Comparison of ENCODE assay signal across 24 cellular contexts in genomic region chr3:72378287-72378686, GRCh38.
DNase-seq lines count a peak whose midpoint lies in the region; ATAC-seq, FAIRE-seq and TF ChIP-seq lines count a peak whose summit lies in the region.
"Had no signal": no experiment of that assay in that cellular context is flagged by ENCODE, and none has a peak within 500 bp of the region (broad histone marks: within the 10 kb centered on the region; RNA-seq: fewer than 3 reads in every experiment).

No MANE protein-coding gene starts in this region.

- ATAC-seq in GM12878, result no peak
- ATAC-seq in HG02763 (IDR thresholded peaks at IDR 0.05; ENCODE audit: unreplicated experiment), result no peak
- no peak for ATAC-seq in HG03280 (IDR thresholded peaks at IDR 0.05; ENCODE audit: unreplicated experiment)
- ATAC-seq: activated T-helper 17 cell treated with anti-CD3 and anti-CD28 coated beads, Interleukin-2, amount 50 U/mL, for 72 hours; esophagus mucosa; foreskin keratinocyte; naive thymus-derived CD8-positive, alpha-beta T cell had no signal

- CTCF ChIA-PET in MCF 10A (lab: Yijun Ruan, JAX), result no interaction called here
- CTCF ChIA-PET in GM12878 (lab: Yijun Ruan, JAX), result no interaction called here

- no peak for TF ChIP-seq RAD21 in GM12878 (IDR thresholded peaks at IDR 0.05; ENCODE audit: insufficient read depth, low read depth, low read length)

- no peak overlapping the region for H3K27ac Mint-ChIP-seq in MCF 10A (ENCODE audit: low read depth, unreplicated experiment)
- H3K27ac Mint-ChIP-seq: activated T-helper 17 cell treated with anti-CD3 and anti-CD28 coated beads, Interleukin-2, amount 50 U/mL, for 72 hours; T-helper 2 cell treated with Interferon-gamma antibody and Interleukin-4, amounts not matched to agents 5 μg/mL and 100 μg/mL, for 36 hours had no signal

- DNase-seq in MCF 10A (ENCODE audit: unreplicated experiment), result no peak
- no peak for DNase-seq in breast epithelium (ENCODE audit: low spot score in 2 of 2)
- no peak for DNase-seq in GM12878 (ENCODE audit: low read depth, low spot score)
- peak; percentile 27 for DNase-seq in midbrain (lab: John Stamatoyannopoulos, UW)
- no peak for DNase-seq in NCI-H2171 treated with DMSO at 0.1 percent for 48 hours (lab: John Stamatoyannopoulos, UW)
- no peak for DNase-seq in COLO668 (lab: John Stamatoyannopoulos, UW; ENCODE audit: unreplicated experiment)
- DNase-seq: activated CD4-positive, alpha-beta T cell treated with anti-CD3 and anti-CD28 coated beads, Interleukin-2, amount 50 U/mL, for 4 hours; BE2C; foreskin keratinocyte; H7; naive thymus-derived CD8-positive, alpha-beta T cell; NCI-H1694 treated with DMSO at 0.1 percent for 48 hours; NCI-H82; SK-N-SH; stimulated activated CD4-positive, alpha-beta T cell treated with anti-CD3 and anti-CD28 coated beads, Interleukin-15, amount 100 ng/mL, for 24 hours; upper lobe of left lung had no signal

- no peaks in the 10 kb centered on the region for H3K27me3 Mint-ChIP-seq in MCF 10A (ENCODE audit: insufficient read depth, unreplicated experiment)
- H3K27me3 Mint-ChIP-seq: activated T-helper 17 cell treated with anti-CD3 and anti-CD28 coated beads, Interleukin-2, amount 50 U/mL, for 72 hours; naive thymus-derived CD8-positive, alpha-beta T cell had no signal

- H4K20me1 ChIP-seq in GM12878 (ENCODE audit: control insufficient read depth, insufficient read depth), result no peaks in the 10 kb centered on the region

- intact Hi-C loops in MCF 10A (cut with micrococcal nuclease), result loop anchor here (2.0 kb wide), 1 partner anchor 67 kb away; no protein-coding TSS in a partner anchor
- intact Hi-C loops in breast epithelium (cut with DNase I; ENCODE audit: low total_unique reads), result no loop called here
- intact Hi-C loops in GM12878 (cut with micrococcal nuclease; ENCODE audit: unreplicated experiment), result no loop called here

- H3K36me3 ChIP-seq in breast epithelium (peaks cover 3% of the 10 kb centered on the region), GM12878 (ENCODE audit: control insufficient read depth in 2 of 2, insufficient read depth in 2 of 2, low read length in 1 of 2) (peaks cover 2 to 12% of the 10 kb centered on the region in 2 experiments; a peak in 3 of 4 replicates)

- H3K27ac ChIP-seq in breast epithelium (no peak overlapping the region), GM12878 (ENCODE audit: control insufficient read depth, insufficient read depth) (no peak overlapping the region)
- H3K27ac ChIP-seq: foreskin keratinocyte, upper lobe of left lung had no signal

- BruUV-seq in MCF 10A (replicated peaks; lab: Mats Ljungman, UMichigan) (TSS peak; percentile 7), GM12878 (replicated peaks; lab: Mats Ljungman, UMichigan) (TSS peak; percentile 36)

- FAIRE-seq in GM12878 (lab: Jason Lieb, UNC), result no peak
- FAIRE-seq: colon, GM12891 had no signal

- TF ChIP-seq CTCF in MCF 10A (IDR thresholded peaks at IDR 0.05; ENCODE audit: unreplicated experiment), result no peak
- TF ChIP-seq CTCF in breast epithelium (IDR thresholded peaks at IDR 0.05), result no peak
- no peak for TF ChIP-seq CTCF in GM12878 (IDR thresholded peaks at IDR 0.05 in 2 of 3, conservative IDR thresholded peaks at IDR 0.05 in 1 of 3; ENCODE audit: control insufficient read depth in 2 of 3, extremely low read depth in 1 of 3, insufficient read depth in 1 of 3, low read depth in 3 of 3, low read length in 3 of 3)

- no peaks in the 10 kb centered on the region for H3K9me3 Mint-ChIP-seq in MCF 10A (ENCODE audit: unreplicated experiment)
- H3K9me3 Mint-ChIP-seq: activated T-helper 17 cell treated with anti-CD3 and anti-CD28 coated beads, Interleukin-2, amount 50 U/mL, for 72 hours; brain; naive thymus-derived CD8-positive, alpha-beta T cell; T-helper 2 cell treated with Interferon-gamma antibody and Interleukin-4, amounts not matched to agents 5 μg/mL and 100 μg/mL, for 36 hours had no signal

- H3K4me1 Mint-ChIP-seq in MCF 10A (ENCODE audit: insufficient read depth, unreplicated experiment), result peaks cover 21% of the 10 kb centered on the region

- TF ChIP-seq POLR2A in breast epithelium (IDR thresholded peaks at IDR 0.05) (no peak), GM12878 (IDR thresholded peaks at IDR 0.05; ENCODE audit: low read depth, low read length) (no peak)

- TF ChIP-seq EP300 in GM12878 (IDR thresholded peaks at IDR 0.05; ENCODE audit: borderline replicate concordance in 1 of 2, control insufficient read depth in 1 of 2, low read depth in 2 of 2, low read length in 2 of 2), result no peak

- SMC1A ChIA-PET in GM12878 (lab: Charles Lee; ENCODE audit: uncharacterized antibody, unreplicated experiment), result interaction anchor here (1.0 to 1.3 kb wide), 2 partner anchors 30 to 50 kb away, joined by 3 to 4 read pairs; no protein-coding TSS in a partner anchor

- H2AFZ ChIP-seq in GM12878 (ENCODE audit: control insufficient read depth, low read depth, low read length), result no peak overlapping the region

- H3K36me3 Mint-ChIP-seq in MCF 10A (ENCODE audit: insufficient read depth, unreplicated experiment), result peaks cover 29% of the 10 kb centered on the region

- RAD21 ChIA-PET in GM12878 (lab: Charles Lee; ENCODE audit: unreplicated experiment), result no interaction called here

- WGBS in GM12878 (ENCODE audit: insufficient coverage, insufficient replicate concordance, low lambda C conversion rate, missing lambda C conversion rate), result over 99% methylated on average over 10 of the region's 10 CpGs

- H3K4me2 ChIP-seq in GM12878 (ENCODE audit: control insufficient read depth, insufficient read depth), result no peak overlapping the region
- H3K4me2 ChIP-seq: SK-N-SH had no signal

- no peaks in the 10 kb centered on the region for H3K9me3 ChIP-seq in breast epithelium
- no peaks in the 10 kb centered on the region for H3K9me3 ChIP-seq in GM12878 (replicated peaks; ENCODE audit: control insufficient read depth, insufficient read depth, low read length)
- H3K9me3 ChIP-seq: BE2C, SK-N-SH, upper lobe of left lung had no signal

- H3K27me3 ChIP-seq in breast epithelium, result no peaks in the 10 kb centered on the region
- no peaks in the 10 kb centered on the region for H3K27me3 ChIP-seq in GM12878 (replicated peaks in 1 of 2; ENCODE audit: control insufficient read depth in 2 of 2, insufficient read depth in 2 of 2, low read length in 1 of 2)
- H3K27me3 ChIP-seq: BE2C, foreskin keratinocyte, upper lobe of left lung had no signal

- POLR2A ChIA-PET in MCF 10A (lab: Yijun Ruan, JAX) (no interaction called here), GM12878 (lab: Charles Lee) (no interaction called here)

- no peaks in the 10 kb centered on the region for H3K4me1 ChIP-seq in breast epithelium
- peaks cover 3% of the 10 kb centered on the region for H3K4me1 ChIP-seq in GM12878 (ENCODE audit: control insufficient read depth, insufficient read depth, low read length)
- H3K4me1 ChIP-seq: foreskin keratinocyte had no signal

- in situ Hi-C loops in GM12878 (cut with MboI), result no loop called here

- H3K4me3 ChIP-seq in breast epithelium (no peak overlapping the region), GM12878 (no peak overlapping the region)
- H3K4me3 ChIP-seq: upper lobe of left lung had no signal

- H3K79me2 ChIP-seq in GM12878 (ENCODE audit: control insufficient read depth, insufficient read depth, low read length), result peaks cover 10% of the 10 kb centered on the region

- no peak overlapping the region for H3K9ac ChIP-seq in GM12878 (ENCODE audit: control insufficient read depth, insufficient read depth, low read length)
- H3K9ac ChIP-seq: SK-N-SH had no signal

- no peak overlapping the region for H3K4me3 Mint-ChIP-seq in MCF 10A (ENCODE audit: unreplicated experiment)
- H3K4me3 Mint-ChIP-seq: activated T-helper 17 cell treated with anti-CD3 and anti-CD28 coated beads, Interleukin-2, amount 50 U/mL, for 72 hours; brain; naive thymus-derived CD8-positive, alpha-beta T cell; T-helper 2 cell treated with Interferon-gamma antibody and Interleukin-4, amounts not matched to agents 5 μg/mL and 100 μg/mL, for 36 hours had no signal

TF ChIP-seq in GM12878, 131 proteins besides CTCF, POLR2A, EP300 and RAD21:
- TF ChIP-seq CBFB (IDR thresholded peaks at IDR 0.05; ENCODE audit: low read depth) (no peak), RBBP5 (conservative IDR thresholded peaks at IDR 0.05) (no peak)
TF ChIP-seq in GM12878: peak in this region for 0.
